ENCODE assay signal across 1 cellular context in the genomic region with DNA sequence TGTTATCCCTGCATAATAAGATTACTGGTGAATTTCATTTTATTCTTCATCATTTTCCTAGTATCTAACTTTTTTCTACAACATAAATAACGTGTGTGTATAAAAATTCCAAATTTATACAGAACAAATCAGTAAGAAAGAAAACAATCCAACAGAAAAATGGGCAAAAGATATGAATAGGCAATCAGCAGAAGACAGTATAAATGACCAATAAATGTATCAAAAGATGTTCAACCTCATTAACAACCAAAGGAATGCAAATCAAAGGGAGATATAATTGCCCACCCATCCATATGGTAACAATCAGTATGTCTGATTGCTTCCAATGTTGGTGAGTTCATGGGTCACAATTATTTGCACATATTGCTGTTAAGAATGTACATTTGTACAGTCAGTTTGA.
TF ChIP-seq lines count a peak whose summit lies in the region.

No MANE protein-coding gene starts in this region.

TF ChIP-seq in A549, 52 proteins besides CTCF, POLR2A, EP300 and RAD21 (continued from another document):
- TF ChIP-seq, protein P1, sequence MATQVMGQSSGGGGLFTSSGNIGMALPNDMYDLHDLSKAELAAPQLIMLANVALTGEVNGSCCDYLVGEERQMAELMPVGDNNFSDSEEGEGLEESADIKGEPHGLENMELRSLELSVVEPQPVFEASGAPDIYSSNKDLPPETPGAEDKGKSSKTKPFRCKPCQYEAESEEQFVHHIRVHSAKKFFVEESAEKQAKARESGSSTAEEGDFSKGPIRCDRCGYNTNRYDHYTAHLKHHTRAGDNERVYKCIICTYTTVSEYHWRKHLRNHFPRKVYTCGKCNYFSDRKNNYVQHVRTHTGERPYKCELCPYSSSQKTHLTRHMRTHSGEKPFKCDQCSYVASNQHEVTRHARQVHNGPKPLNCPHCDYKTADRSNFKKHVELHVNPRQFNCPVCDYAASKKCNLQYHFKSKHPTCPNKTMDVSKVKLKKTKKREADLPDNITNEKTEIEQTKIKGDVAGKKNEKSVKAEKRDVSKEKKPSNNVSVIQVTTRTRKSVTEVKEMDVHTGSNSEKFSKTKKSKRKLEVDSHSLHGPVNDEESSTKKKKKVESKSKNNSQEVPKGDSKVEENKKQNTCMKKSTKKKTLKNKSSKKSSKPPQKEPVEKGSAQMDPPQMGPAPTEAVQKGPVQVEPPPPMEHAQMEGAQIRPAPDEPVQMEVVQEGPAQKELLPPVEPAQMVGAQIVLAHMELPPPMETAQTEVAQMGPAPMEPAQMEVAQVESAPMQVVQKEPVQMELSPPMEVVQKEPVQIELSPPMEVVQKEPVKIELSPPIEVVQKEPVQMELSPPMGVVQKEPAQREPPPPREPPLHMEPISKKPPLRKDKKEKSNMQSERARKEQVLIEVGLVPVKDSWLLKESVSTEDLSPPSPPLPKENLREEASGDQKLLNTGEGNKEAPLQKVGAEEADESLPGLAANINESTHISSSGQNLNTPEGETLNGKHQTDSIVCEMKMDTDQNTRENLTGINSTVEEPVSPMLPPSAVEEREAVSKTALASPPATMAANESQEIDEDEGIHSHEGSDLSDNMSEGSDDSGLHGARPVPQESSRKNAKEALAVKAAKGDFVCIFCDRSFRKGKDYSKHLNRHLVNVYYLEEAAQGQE (IDR thresholded peaks at IDR 0.05), result no peak
- TF ChIP-seq SREBF2 (IDR thresholded peaks at IDR 0.05) (no peak), ZC3H11A (IDR thresholded peaks at IDR 0.05) (no peak), TP53 (CRISPR knock-in tag; IDR thresholded peaks at IDR 0.05) (no peak), ESRRA (IDR thresholded peaks at IDR 0.05; ENCODE audit: borderline replicate concordance, low read length) (no peak), NR3C1 (IDR thresholded peaks at IDR 0.05) (no peak), KDM1A (IDR thresholded peaks at IDR 0.05; ENCODE audit: low read depth) (no peak), TFCP2L1 (CRISPR knock-in tag; IDR thresholded peaks at IDR 0.05) (no peak), ZFP36 (IDR thresholded peaks at IDR 0.05; ENCODE audit: borderline replicate concordance, partially characterized antibody) (no peak), RCOR1 (IDR thresholded peaks at IDR 0.05; ENCODE audit: low read depth, low read length) (no peak)
- TF ChIP-seq, protein P2, sequence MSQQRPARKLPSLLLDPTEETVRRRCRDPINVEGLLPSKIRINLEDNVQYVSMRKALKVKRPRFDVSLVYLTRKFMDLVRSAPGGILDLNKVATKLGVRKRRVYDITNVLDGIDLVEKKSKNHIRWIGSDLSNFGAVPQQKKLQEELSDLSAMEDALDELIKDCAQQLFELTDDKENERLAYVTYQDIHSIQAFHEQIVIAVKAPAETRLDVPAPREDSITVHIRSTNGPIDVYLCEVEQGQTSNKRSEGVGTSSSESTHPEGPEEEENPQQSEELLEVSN (IDR thresholded peaks at IDR 0.05; ENCODE audit: borderline replicate concordance, low read depth), result no peak
- TF ChIP-seq, protein P3, sequence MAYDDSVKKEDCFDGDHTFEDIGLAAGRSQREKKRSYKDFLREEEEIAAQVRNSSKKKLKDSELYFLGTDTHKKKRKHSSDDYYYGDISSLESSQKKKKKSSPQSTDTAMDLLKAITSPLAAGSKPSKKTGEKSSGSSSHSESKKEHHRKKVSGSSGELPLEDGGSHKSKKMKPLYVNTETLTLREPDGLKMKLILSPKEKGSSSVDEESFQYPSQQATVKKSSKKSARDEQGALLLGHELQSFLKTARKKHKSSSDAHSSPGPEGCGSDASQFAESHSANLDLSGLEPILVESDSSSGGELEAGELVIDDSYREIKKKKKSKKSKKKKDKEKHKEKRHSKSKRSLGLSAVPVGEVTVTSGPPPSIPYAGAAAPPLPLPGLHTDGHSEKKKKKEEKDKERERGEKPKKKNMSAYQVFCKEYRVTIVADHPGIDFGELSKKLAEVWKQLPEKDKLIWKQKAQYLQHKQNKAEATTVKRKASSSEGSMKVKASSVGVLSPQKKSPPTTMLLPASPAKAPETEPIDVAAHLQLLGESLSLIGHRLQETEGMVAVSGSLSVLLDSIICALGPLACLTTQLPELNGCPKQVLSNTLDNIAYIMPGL (CRISPR knock-in tag; IDR thresholded peaks at IDR 0.05; ENCODE audit: borderline replicate concordance), result no peak
